In genomic region chr7:22153427-22154106, GRCh38 we compare ENCODE assay signal across 1 cellular context.
TF ChIP-seq lines count a peak whose summit lies in the region.

No MANE protein-coding gene starts in this region.

TF ChIP-seq in SK-N-SH, 30 proteins besides CTCF, POLR2A, EP300 and RAD21 (continued from another document):
- TF ChIP-seq TEAD4 (IDR thresholded peaks at IDR 0.05; ENCODE audit: borderline replicate concordance, insufficient read depth) = no peak
TF ChIP-seq in SK-N-SH: peak in this region for 1.
